1 cellular context compared by ENCODE assay signal in the genomic region with DNA sequence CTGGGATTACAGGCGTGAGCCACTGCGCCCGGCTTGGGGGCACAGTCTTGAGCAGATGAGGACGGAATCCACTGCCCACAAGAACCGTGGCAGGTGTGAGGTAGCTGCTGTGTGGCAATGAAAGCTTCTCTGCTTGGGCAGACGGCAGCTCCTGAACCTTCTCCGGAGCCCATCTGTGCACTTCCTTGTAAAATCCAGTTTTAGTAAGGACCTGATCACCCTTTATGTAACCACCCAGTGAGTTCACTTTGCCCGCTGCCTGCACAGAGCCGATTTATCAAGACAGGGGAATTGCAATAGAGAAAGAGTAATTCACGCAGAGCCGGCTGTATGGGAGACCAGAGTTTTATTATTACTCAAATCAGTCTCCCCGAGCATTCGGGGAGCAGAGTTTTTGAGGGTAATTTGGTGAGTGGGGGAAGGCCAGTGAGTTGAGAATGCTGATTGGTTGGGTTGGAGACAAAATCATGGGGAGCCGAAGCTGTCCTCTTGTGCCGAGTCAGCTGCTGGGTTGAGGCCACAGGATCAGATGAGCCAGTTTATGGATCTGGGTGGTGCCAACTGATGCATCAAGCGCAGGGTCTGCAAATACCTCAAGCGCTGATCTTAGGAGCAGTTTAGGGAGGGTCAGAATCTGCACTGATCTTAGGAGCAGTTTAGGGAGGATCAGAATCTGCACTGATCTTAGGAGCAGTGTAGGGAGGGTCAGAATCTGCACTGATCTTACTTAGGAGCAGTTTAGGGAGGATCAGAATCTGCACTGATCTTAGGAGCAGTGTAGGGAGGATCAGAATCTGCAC. TPM values are rescaled to one million over a fixed set of nuclear protein-coding genes. Genes with fewer than 3 reads are reported as not detected.
"Had no signal": no experiment of that assay in that cellular context is flagged by ENCODE, and none has a peak within 500 bp of the region (broad histone marks: within the 10 kb centered on the region; RNA-seq: fewer than 3 reads in every experiment).

No MANE protein-coding gene starts in this region.

RNA-seq across cellular contexts. Expression of gene MAPK8IP2, which starts 42.6 kb away (rescaled TPM):
- total RNA-seq: ascending aorta had no signal
